In genomic region chr1:155202198-155202597, GRCh38 we compare ENCODE assay signal across 30 cellular contexts.
"Had no signal": no experiment of that assay in that cellular context is flagged by ENCODE, and none has a peak within 500 bp of the region (broad histone marks: within the 10 kb centered on the region; RNA-seq: fewer than 3 reads in every experiment).

No MANE protein-coding gene starts in this region.

- H3K27ac Mint-ChIP-seq: activated CD4-positive, alpha-beta memory T cell treated with anti-CD3 and anti-CD28 coated beads, Interleukin-2, amount 10 ng/mL, durations not matched to agents 7 days and 5 days; activated CD4-positive, alpha-beta T cell treated with anti-CD3 and anti-CD28 coated beads, Interleukin-2, amount 10 ng/mL, durations not matched to agents 24 days and 14 days; activated naive CD8-positive, alpha-beta T cell treated with anti-CD3 and anti-CD28 coated beads, Interleukin-2, amount 50 U/mL, for 24 hours; activated T-cell treated with anti-CD3 and anti-CD28 coated beads, Interleukin-2, amount 50 U/mL, for 24 hours; activated T-helper 17 cell treated with anti-CD3 and anti-CD28 coated beads, Interleukin-2, amount 50 U/mL, for 72 hours; immature natural killer cell; memory B cell; naive thymus-derived CD8-positive, alpha-beta T cell; stimulated activated naive B cell treated with anti-CD40 and anti-IgM and Interleukin-4, amounts not matched to agents 10 μg/mL and 1 μg/mL and 100 μg/mL, for 72 hours; T-helper 17 cell had no signal

- H3K4me3 ChIP-seq: heart left ventricle, pancreas, prostate gland, smooth muscle cell, stomach, tibial artery, upper lobe of right lung had no signal

- ATAC-seq: activated naive CD8-positive, alpha-beta T cell treated with anti-CD3 and anti-CD28 coated beads, Interleukin-2, amount 50 U/mL, for 24 hours; activated T-helper 17 cell treated with anti-CD3 and anti-CD28 coated beads, Interleukin-2, amount 50 U/mL, for 72 hours; esophagus mucosa; heart left ventricle; naive thymus-derived CD8-positive, alpha-beta T cell; pancreas; stimulated activated naive B cell treated with anti-CD40 and anti-IgM and Interleukin-4, amounts not matched to agents 10 μg/mL and 1 μg/mL and 100 μg/mL, for 72 hours; T-helper 17 cell; upper lobe of right lung had no signal

- H3K27me3 Mint-ChIP-seq: activated CD4-positive, alpha-beta memory T cell treated with anti-CD3 and anti-CD28 coated beads, Interleukin-2, amount 10 ng/mL, durations not matched to agents 7 days and 5 days; activated CD4-positive, alpha-beta T cell treated with anti-CD3 and anti-CD28 coated beads, Interleukin-2, amount 10 ng/mL, durations not matched to agents 24 days and 14 days; activated naive CD8-positive, alpha-beta T cell treated with anti-CD3 and anti-CD28 coated beads, Interleukin-2, amount 50 U/mL, for 24 hours; activated T-cell treated with anti-CD3 and anti-CD28 coated beads, Interleukin-2, amount 50 U/mL, for 24 hours; activated T-helper 17 cell treated with anti-CD3 and anti-CD28 coated beads, Interleukin-2, amount 50 U/mL, for 72 hours; memory B cell; naive thymus-derived CD8-positive, alpha-beta T cell; stimulated activated naive B cell treated with anti-CD40 and anti-IgM and Interleukin-4, amounts not matched to agents 10 μg/mL and 1 μg/mL and 100 μg/mL, for 72 hours; T-helper 17 cell had no signal

- H3K4me2 ChIP-seq: smooth muscle cell had no signal

- H3K4me3 Mint-ChIP-seq: activated CD4-positive, alpha-beta memory T cell treated with anti-CD3 and anti-CD28 coated beads, Interleukin-2, amount 10 ng/mL, durations not matched to agents 7 days and 5 days; activated CD4-positive, alpha-beta T cell treated with anti-CD3 and anti-CD28 coated beads, Interleukin-2, amount 10 ng/mL, durations not matched to agents 24 days and 14 days; activated naive CD8-positive, alpha-beta T cell treated with anti-CD3 and anti-CD28 coated beads, Interleukin-2, amount 50 U/mL, for 24 hours; activated T-cell treated with anti-CD3 and anti-CD28 coated beads, Interleukin-2, amount 50 U/mL, for 24 hours; activated T-helper 17 cell treated with anti-CD3 and anti-CD28 coated beads, Interleukin-2, amount 50 U/mL, for 72 hours; immature natural killer cell; memory B cell; naive thymus-derived CD8-positive, alpha-beta T cell; stimulated activated naive B cell treated with anti-CD40 and anti-IgM and Interleukin-4, amounts not matched to agents 10 μg/mL and 1 μg/mL and 100 μg/mL, for 72 hours; T-helper 17 cell had no signal

- H3K27me3 ChIP-seq: heart left ventricle, neutrophil, pancreas, stomach, tibial artery, upper lobe of right lung had no signal

- H3K4me1 ChIP-seq: prostate gland had no signal

- H3K27ac ChIP-seq: heart left ventricle, neutrophil, pancreas, prostate gland, stomach, tibial artery, upper lobe of right lung had no signal

- DNase-seq: activated CD4-positive, alpha-beta memory T cell treated with anti-CD3 and anti-CD28 coated beads, Interleukin-2, amount 10 ng/mL, durations not matched to agents 7 days and 5 days; activated CD4-positive, alpha-beta T cell treated with anti-CD3 and anti-CD28 coated beads, Interleukin-2, amount 10 ng/mL, durations not matched to agents 24 days and 14 days; activated CD4-positive, CD25-positive, alpha-beta regulatory T cell treated with anti-CD3 and anti-CD28 coated beads, Interleukin-2, amount 50 U/mL, for 72 hours; activated CD8-positive, alpha-beta memory T cell treated with anti-CD3 and anti-CD28 coated beads, Interleukin-2, amount 50 U/mL, for 48 hours; activated gamma-delta T cell treated with Interleukin-2 at 50 U/mL for 16 hours; activated naive CD4-positive, alpha-beta T cell treated with anti-CD3 and anti-CD28 coated beads, Interleukin-2, amount 50 U/mL, for 16 hours; activated naive CD8-positive, alpha-beta T cell treated with anti-CD3 and anti-CD28 coated beads, Interleukin-2, amount 50 U/mL, for 24 hours; activated T-cell treated with anti-CD3 and anti-CD28 coated beads, Interleukin-2, amount 50 U/mL, for 24 hours; cortex of kidney; foreskin fibroblast; hypothalamus; immature natural killer cell; retina; stimulated activated CD4-positive, alpha-beta T cell treated with anti-CD3 and anti-CD28 coated beads, Interleukin-15, amount 100 ng/mL, for 24 hours; stimulated activated CD4-positive, alpha-beta T cell treated with anti-CD3 and anti-CD28 coated beads, Interleukin-2, amount 100 ng/mL, for 24 hours; stimulated activated naive B cell treated with anti-CD40 and anti-IgM and Interleukin-4, amounts not matched to agents 10 μg/mL and 1 μg/mL and 100 μg/mL, for 72 hours; stomach; T-helper 17 cell; T1000; tibial artery; upper lobe of right lung had no signal

- H3K36me3 Mint-ChIP-seq: immature natural killer cell; memory B cell; naive thymus-derived CD8-positive, alpha-beta T cell had no signal

- FAIRE-seq: pancreas had no signal

- H3K9me3 ChIP-seq: heart left ventricle, neutrophil, pancreas, prostate gland, stomach, tibial artery, upper lobe of right lung had no signal

- H3K9me3 Mint-ChIP-seq: activated CD4-positive, alpha-beta memory T cell treated with anti-CD3 and anti-CD28 coated beads, Interleukin-2, amount 10 ng/mL, durations not matched to agents 7 days and 5 days; activated CD4-positive, alpha-beta T cell treated with anti-CD3 and anti-CD28 coated beads, Interleukin-2, amount 10 ng/mL, durations not matched to agents 24 days and 14 days; activated naive CD8-positive, alpha-beta T cell treated with anti-CD3 and anti-CD28 coated beads, Interleukin-2, amount 50 U/mL, for 24 hours; activated T-cell treated with anti-CD3 and anti-CD28 coated beads, Interleukin-2, amount 50 U/mL, for 24 hours; activated T-helper 17 cell treated with anti-CD3 and anti-CD28 coated beads, Interleukin-2, amount 50 U/mL, for 72 hours; immature natural killer cell; memory B cell; naive thymus-derived CD8-positive, alpha-beta T cell; stimulated activated naive B cell treated with anti-CD40 and anti-IgM and Interleukin-4, amounts not matched to agents 10 μg/mL and 1 μg/mL and 100 μg/mL, for 72 hours had no signal

- H3K36me3 ChIP-seq: pancreas, prostate gland, upper lobe of right lung had no signal
